Comparison of ENCODE assay signal across 13 cellular contexts in the genomic region with DNA sequence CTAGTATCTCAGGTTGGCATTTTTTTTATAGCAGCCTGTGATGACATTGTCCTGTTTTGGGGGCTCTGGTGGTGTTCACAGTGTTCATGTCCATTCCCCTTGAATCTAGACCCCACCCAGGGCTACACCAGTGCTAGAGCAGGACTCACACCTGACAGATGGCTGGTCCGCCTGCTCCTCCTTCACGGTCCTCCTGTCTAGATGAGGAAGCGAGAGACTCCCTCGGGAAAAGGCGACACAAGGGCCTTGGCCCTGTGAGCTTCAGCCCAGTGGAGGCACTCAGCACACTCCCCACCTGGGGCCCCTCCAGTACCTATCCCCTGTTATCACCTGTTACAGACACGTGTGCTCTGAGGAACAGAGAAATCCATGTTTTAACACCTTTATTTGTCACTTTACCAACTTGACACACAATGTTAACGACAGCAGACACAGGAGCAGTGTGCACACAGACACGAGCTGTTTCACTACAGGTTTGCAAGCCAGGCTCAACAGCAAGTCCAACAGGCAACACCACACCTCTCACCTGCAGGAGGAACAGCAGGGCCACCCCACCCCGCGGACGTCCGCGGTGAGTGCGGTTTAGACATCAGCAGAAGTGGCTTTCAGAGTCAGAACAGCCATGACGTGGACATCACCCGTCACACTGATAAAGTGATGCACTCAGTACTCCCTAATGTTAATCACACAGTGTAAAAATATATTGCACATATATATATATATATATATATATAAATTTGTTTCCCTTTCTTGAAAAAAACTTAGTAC.
"Had no signal": no experiment of that assay in that cellular context is flagged by ENCODE, and none has a peak within 500 bp of the region (broad histone marks: within the 10 kb centered on the region; RNA-seq: fewer than 3 reads in every experiment).

No MANE protein-coding gene starts in this region.

- H3K9me3 ChIP-seq: gastrocnemius medialis had no signal

- H3K27ac ChIP-seq: esophagus muscularis mucosa, gastrocnemius medialis, left ventricle myocardium inferior had no signal

- H3K9me3 Mint-ChIP-seq: natural killer cell, neural crest cell, type B pancreatic cell had no signal

- H3K27me3 Mint-ChIP-seq: type B pancreatic cell had no signal

- DNase-seq: cortex of kidney; dorsolateral prefrontal cortex; effector CD8-positive, alpha-beta T cell; gastrocnemius medialis; islet precursor cell; left ventricle myocardium inferior; natural killer cell; small intestine; stimulated activated CD4-positive, alpha-beta T cell treated with anti-CD3 and anti-CD28 coated beads, Interleukin-12 subunit alpha, Interleukin-12 subunit beta, amount 100 ng/mL, for 4 hours; stimulated activated naive CD4-positive, alpha-beta T cell treated with Interleukin-2 at 50 U/mL for 16 hours had no signal

- ATAC-seq: gastrocnemius medialis, natural killer cell had no signal

- H3K4me3 ChIP-seq: dorsolateral prefrontal cortex, esophagus muscularis mucosa, gastrocnemius medialis, left ventricle myocardium inferior had no signal

- H3K4me3 Mint-ChIP-seq: natural killer cell, neural crest cell, type B pancreatic cell had no signal

- H3K27ac Mint-ChIP-seq: natural killer cell, type B pancreatic cell had no signal

- H3K27me3 ChIP-seq: dorsolateral prefrontal cortex, esophagus muscularis mucosa, gastrocnemius medialis had no signal

- H3K4me1 ChIP-seq: esophagus muscularis mucosa, gastrocnemius medialis, left ventricle myocardium inferior had no signal

- H3K4me1 Mint-ChIP-seq: natural killer cell, neural crest cell had no signal
